ENCODE assay signal across 9 cellular contexts in genomic region chr1:214584805-214585766, GRCh38. TPM values are rescaled to one million over a fixed set of nuclear protein-coding genes. Genes with fewer than 3 reads are reported as not detected.
A peak's percentile ranks its signal among the peaks of the same experiment; 100 is the strongest.
DNase-seq lines count a peak whose midpoint lies in the region; ATAC-seq and TF ChIP-seq lines count a peak whose summit lies in the region.
"Had no signal": no experiment of that assay in that cellular context is flagged by ENCODE, and none has a peak within 500 bp of the region (broad histone marks: within the 10 kb centered on the region; RNA-seq: fewer than 3 reads in every experiment).

No MANE protein-coding gene starts in this region.

- H3K9me2 ChIP-seq in PC-9 (ENCODE audit: insufficient read depth), result no peaks in the 10 kb centered on the region

- POLR2A ChIA-PET in PC-9 (lab: Charles Lee; ENCODE audit: unreplicated experiment), result interaction anchor here (0.6 kb wide), 2 partner anchors 33 to 34 kb away, joined by 3 to 12 read pairs; partner anchors contain the start of gene PTPN14

- in situ Hi-C loops in Caki2 (cut with HindIII; ENCODE audit: low pct_unique_long_range_greater_than_20kb, low sequenced_read_pairs), result no loop called here

- no peak overlapping the region for H3K4me2 ChIP-seq in PC-9

- H3K4me3 Mint-ChIP-seq in progenitor cell of endocrine pancreas (ENCODE audit: low read depth), result no peak overlapping the region
- H3K4me3 Mint-ChIP-seq: naive thymus-derived CD8-positive, alpha-beta T cell had no signal

- 0 out of 2 replicates have a peak, but pooled peaks cover 5% of the 10 kb centered on the region for H3F3A ChIP-seq in PC-9 (ENCODE audit: insufficient read depth, low read depth)

- H3K4me1 ChIP-seq in PC-9 (replicated peaks; ENCODE audit: insufficient read depth), result peaks cover 30% of the 10 kb centered on the region

- no peaks in the 10 kb centered on the region for H3K27me3 ChIP-seq in HL-60 (ENCODE audit: insufficient read depth, poor library complexity, severe bottlenecking)
- no peaks in the 10 kb centered on the region for H3K27me3 ChIP-seq in PC-9 (ENCODE audit: insufficient read depth, low read depth)

- peaks cover 4% of the 10 kb centered on the region for H3K4me1 Mint-ChIP-seq in progenitor cell of endocrine pancreas (ENCODE audit: low read depth)
- H3K4me1 Mint-ChIP-seq: naive thymus-derived CD8-positive, alpha-beta T cell had no signal

- no peaks in the 10 kb centered on the region for H3K36me3 Mint-ChIP-seq in progenitor cell of endocrine pancreas (ENCODE audit: insufficient read depth)
- H3K36me3 Mint-ChIP-seq: naive thymus-derived CD8-positive, alpha-beta T cell had no signal

- H3K9me3 Mint-ChIP-seq in progenitor cell of endocrine pancreas (ENCODE audit: low read depth), result no peaks in the 10 kb centered on the region
- H3K9me3 Mint-ChIP-seq: naive thymus-derived CD8-positive, alpha-beta T cell had no signal

- CTCF ChIA-PET in PC-9 (lab: Charles Lee), result interaction anchor here (0.7 to 2.8 kb wide), 2 partner anchors 151 to 253 kb away, joined by 3 to 18 read pairs; no protein-coding TSS in a partner anchor

- intact Hi-C loops in PC-9 (cut with micrococcal nuclease; ENCODE audit: unreplicated experiment), result loop anchor here (1.0 to 10.0 kb wide), 8 partner anchors 33 to 368 kb away; no protein-coding TSS in a partner anchor

- no peak overlapping the region for H3K27ac ChIP-seq in HL-60 (replicated peaks)
- H3K27ac ChIP-seq in PC-9, result no peak overlapping the region

- no peaks in the 10 kb centered on the region for H3K79me2 ChIP-seq in PC-9 (ENCODE audit: low read depth)

- peak; percentile 88 for ATAC-seq in GM19395 (IDR thresholded peaks at IDR 0.05; ENCODE audit: unreplicated experiment)
- no peak for ATAC-seq in HG03571 (IDR thresholded peaks at IDR 0.05; ENCODE audit: unreplicated experiment)

- H2AFZ ChIP-seq in PC-9, result no peak overlapping the region

- H4K20me1 ChIP-seq in PC-9 (ENCODE audit: insufficient read depth), result no peaks in the 10 kb centered on the region

- peak; percentile 65 for DNase-seq in Caki2 (ENCODE audit: low read depth)
- DNase-seq in HL-60 (ENCODE audit: low read depth in 1 of 2, low spot score in 1 of 2), result no peak
- DNase-seq in PC-9, result peak in 1 of 2 experiments; percentile 73
- peak; percentile 50 for DNase-seq in fibroblast of gingiva (ENCODE audit: low read depth)
- no peak for DNase-seq in progenitor cell of endocrine pancreas (ENCODE audit: low spot score, unreplicated experiment)
- no peak for DNase-seq in HuH-7.5 (ENCODE audit: low spot score)
- DNase-seq: naive thymus-derived CD8-positive, alpha-beta T cell had no signal

- no peaks in the 10 kb centered on the region for H3K27me3 Mint-ChIP-seq in progenitor cell of endocrine pancreas

- H3K4me3 ChIP-seq in HL-60 (replicated peaks; ENCODE audit: insufficient read depth, low read length), result no peak overlapping the region
- no peak overlapping the region for H3K4me3 ChIP-seq in PC-9

- BruUV-seq in PC-9 (replicated peaks; lab: Mats Ljungman, UMichigan), result no TSS peak

- TF ChIP-seq CTCF in HL-60 (IDR thresholded peaks at IDR 0.05; ENCODE audit: insufficient read depth, low read length), result peak; percentile 2
- TF ChIP-seq CTCF in PC-9 (conservative IDR thresholded peaks at IDR 0.05), result peak; percentile 86
- peak; percentile 75 for TF ChIP-seq CTCF in progenitor cell of endocrine pancreas (IDR thresholded peaks at IDR 0.05; ENCODE audit: unreplicated experiment)

- H3K36me3 ChIP-seq in PC-9 (ENCODE audit: low read depth), result no peaks in the 10 kb centered on the region

- no peaks in the 10 kb centered on the region for H3K9me3 ChIP-seq in PC-9 (ENCODE audit: insufficient read depth, low read depth)

- H3K27ac Mint-ChIP-seq in progenitor cell of endocrine pancreas, result no peak overlapping the region
- H3K27ac Mint-ChIP-seq: naive thymus-derived CD8-positive, alpha-beta T cell had no signal

RNA-seq across cellular contexts. Expression of gene CENPF, which starts 17.9 kb away (rescaled TPM):
- 53.9 and 71.0 TPM in 2 replicates for total RNA-seq in Caki2 (2014; rRNA removed; shearing (Covaris generic); ENCODE audit: low replicate concordance)
- total RNA-seq in PC-9 (2021) (102 and 156 TPM in 2 replicates), progenitor cell of endocrine pancreas (62.1 and 62.8 TPM in 2 replicates)

RNA-seq across cellular contexts. Expression of gene PTPN14, which starts 33.7 kb away (rescaled TPM):
- 22.9 and 33.0 TPM in 2 replicates for total RNA-seq in Caki2 (2014; rRNA removed; shearing (Covaris generic); ENCODE audit: low replicate concordance)
- 59.2 and 78.9 TPM in 2 replicates for total RNA-seq in PC-9 (2021)
- total RNA-seq in progenitor cell of endocrine pancreas, result 37.0 and 43.3 TPM in 2 replicates

Comparison
In these comparisons a context has a peak if more than half of its experiments do, and no peak if none do; other contexts are left out.
1. DNase-seq: peak in Caki2 (single experiment) and fibroblast of gingiva (single experiment); none in HL-60 (0 of 2), progenitor cell of endocrine pancreas (single experiment) and HuH-7.5 (single experiment).
2. CTCF ChIP-seq: peak in every context shown above with its lines; median percentile 86 in PC-9; 75 in progenitor cell of endocrine pancreas; 2 in HL-60.